17 cellular contexts compared by ENCODE assay signal in genomic region chr16:84806890-84807258, GRCh38. TPM values are rescaled to one million over a fixed set of nuclear protein-coding genes. Genes with fewer than 3 reads are reported as not detected.
DNase-seq lines count a peak whose midpoint lies in the region; ATAC-seq and TF ChIP-seq lines count a peak whose summit lies in the region.
"Had no signal": no experiment of that assay in that cellular context is flagged by ENCODE, and none has a peak within 500 bp of the region (broad histone marks: within the 10 kb centered on the region; RNA-seq: fewer than 3 reads in every experiment).

No MANE protein-coding gene starts in this region.

- no peaks in the 10 kb centered on the region for H3K36me3 ChIP-seq in SK-N-SH (replicated peaks in 1 of 2; ENCODE audit: control insufficient read depth in 1 of 2, insufficient read depth in 2 of 2, low read length in 1 of 2)
- H3K36me3 ChIP-seq in hepatocyte (replicated peaks; ENCODE audit: insufficient read depth, low read depth): no peaks in the 10 kb centered on the region
- H3K36me3 ChIP-seq in transverse colon: no peaks in the 10 kb centered on the region
- H3K36me3 ChIP-seq: cardiac muscle cell, esophagus muscularis mucosa, tibial nerve had no signal

- H3K9me3 Mint-ChIP-seq in activated CD4-positive, alpha-beta memory T cell treated with anti-CD3 and anti-CD28 coated beads for 36 hours: no peaks in the 10 kb centered on the region
- H3K9me3 Mint-ChIP-seq: naive thymus-derived CD8-positive, alpha-beta T cell; stimulated activated naive CD8-positive, alpha-beta T cell treated with anti-CD3 and anti-CD28 coated beads, Interleukin-15, Interleukin-2, amounts not matched to agents 100 ng/mL and 50 ng/mL, for 24 hours had no signal

- POLR2A ChIA-PET in SK-N-SH (lab: Yijun Ruan, JAX): no interaction called here
- POLR2A ChIA-PET in activated CD4-positive, alpha-beta memory T cell treated with anti-CD3 and anti-CD28 coated beads for 36 hours (lab: Charles Lee): no interaction called here

- no peaks in the 10 kb centered on the region for H3K9me3 ChIP-seq in SK-N-SH
- H3K9me3 ChIP-seq in hepatocyte (ENCODE audit: low read depth): no peaks in the 10 kb centered on the region
- no peaks in the 10 kb centered on the region for H3K9me3 ChIP-seq in transverse colon
- H3K9me3 ChIP-seq: esophagus muscularis mucosa, tibial nerve had no signal

- in situ Hi-C loops in transverse colon (cut with MboI; ENCODE audit: low pct_ligation_motif_present in 1 of 4, low pct_unique_long_range_greater_than_20kb in 1 of 4, low sequenced_read_pairs in 3 of 4): no loop called here

- H4K20me1 ChIP-seq in SK-N-SH (ENCODE audit: insufficient read depth): no peaks in the 10 kb centered on the region
- H4K20me1 ChIP-seq in hepatocyte (ENCODE audit: insufficient read depth, poor library complexity, severe bottlenecking): no peaks in the 10 kb centered on the region

- peak overlapping the region; percentile 93 for H2AFZ ChIP-seq in SK-N-SH (ENCODE audit: low read depth)
- H2AFZ ChIP-seq in hepatocyte: no peak overlapping the region

- no peak overlapping the region for H3K4me3 Mint-ChIP-seq in activated CD4-positive, alpha-beta memory T cell treated with anti-CD3 and anti-CD28 coated beads for 36 hours
- H3K4me3 Mint-ChIP-seq: stimulated activated naive CD8-positive, alpha-beta T cell treated with anti-CD3 and anti-CD28 coated beads, Interleukin-15, Interleukin-2, amounts not matched to agents 100 ng/mL and 50 ng/mL, for 24 hours had no signal

- ATAC-seq in SK-N-SH treated with all-trans-retinoic acid at 6 μM for 48 hours: no peak
- ATAC-seq: naive thymus-derived CD8-positive, alpha-beta T cell had no signal

- CTCF ChIA-PET in SK-N-SH (lab: Yijun Ruan, JAX): interaction anchor here (0.8 to 1.2 kb wide), 3 partner anchors 9 to 161 kb away, joined by 3 read pairs; no protein-coding TSS in a partner anchor
- CTCF ChIA-PET in activated CD4-positive, alpha-beta memory T cell treated with anti-CD3 and anti-CD28 coated beads for 36 hours (lab: Charles Lee): no interaction called here

- H3K4me1 Mint-ChIP-seq in activated CD4-positive, alpha-beta memory T cell treated with anti-CD3 and anti-CD28 coated beads for 36 hours (ENCODE audit: low read depth): peaks cover 11% of the 10 kb centered on the region

- H3K9me2 ChIP-seq in SK-N-SH (no peaks in the 10 kb centered on the region), hepatocyte (replicated peaks; ENCODE audit: insufficient read depth) (no peaks in the 10 kb centered on the region)

- no peaks in the 10 kb centered on the region for H3K27me3 ChIP-seq in SK-N-SH (ENCODE audit: insufficient read depth)
- no peaks in the 10 kb centered on the region for H3K27me3 ChIP-seq in hepatocyte
- H3K27me3 ChIP-seq in transverse colon: no peaks in the 10 kb centered on the region
- H3K27me3 ChIP-seq: cardiac muscle cell, esophagus muscularis mucosa, tibial nerve had no signal

- intact Hi-C loops in transverse colon (cut with DNase I; ENCODE audit: low total_unique reads): no loop called here
- intact Hi-C loops in activated CD4-positive, alpha-beta memory T cell treated with anti-CD3 and anti-CD28 coated beads for 36 hours (cut with micrococcal nuclease): loop anchor here (2.0 kb wide), 1 partner anchor 42 kb away; no protein-coding TSS in a partner anchor

- no peaks in the 10 kb centered on the region for H3K79me2 ChIP-seq in SK-N-SH (ENCODE audit: insufficient read depth)
- H3K79me2 ChIP-seq in hepatocyte: no peaks in the 10 kb centered on the region

- peaks cover 9 to 11% of the 10 kb centered on the region in 2 experiments; a peak in 2 of 4 replicates for H3K4me1 ChIP-seq in SK-N-SH (ENCODE audit: control insufficient read depth in 1 of 2, insufficient read depth in 2 of 2, low read depth in 1 of 2, low read length in 1 of 2)
- no peaks in the 10 kb centered on the region for H3K4me1 ChIP-seq in hepatocyte (ENCODE audit: insufficient read depth)
- H3K4me1 ChIP-seq in transverse colon: peaks cover 0 to 3% (median 0%) of the 10 kb centered on the region in 4 donors

- H3K9ac ChIP-seq in SK-N-SH: peak overlapping the region; percentile 40; the same call in 1 of the 2 replicates

- 62% methylated on average over 10 of the region's 10 CpGs for WGBS in SK-N-SH (ENCODE audit: low lambda C conversion rate)
- WGBS in hepatocyte (ENCODE audit: low lambda C conversion rate, missing lambda C conversion rate): 83% methylated on average over 10 of the region's 10 CpGs
- 81 to 82% methylated on average over 2 to 10 of the region's 10 CpGs for WGBS in transverse colon (ENCODE audit: low coverage in 1 of 2), 2 donors

- TF ChIP-seq POLR2A in transverse colon (IDR thresholded peaks at IDR 0.05): no peak

- H3K27ac ChIP-seq in SK-N-SH (ENCODE audit: low read depth in 2 of 2, low read length in 1 of 2) (peak overlapping the region; percentile 12 to 82; a peak in 3 of 4 replicates), hepatocyte (no peak overlapping the region), transverse colon (peak overlapping the region; percentile 37 to 52 (median 38))
- H3K27ac ChIP-seq: 22Rv1, cardiac muscle cell had no signal

- H3K36me3 Mint-ChIP-seq in activated CD4-positive, alpha-beta memory T cell treated with anti-CD3 and anti-CD28 coated beads for 36 hours: no peaks in the 10 kb centered on the region

- peaks cover 19% of the 10 kb centered on the region for H3F3A ChIP-seq in SK-N-SH (replicated peaks; ENCODE audit: insufficient read depth)

- peaks cover 5% of the 10 kb centered on the region for H3K27me3 Mint-ChIP-seq in activated CD4-positive, alpha-beta memory T cell treated with anti-CD3 and anti-CD28 coated beads for 36 hours

- no peak for TF ChIP-seq RAD21 in SK-N-SH (IDR thresholded peaks at IDR 0.05; ENCODE audit: low read length)

- DNase-seq in SK-N-SH: no peak
- DNase-seq in hepatocyte (ENCODE audit: low spot score): no peak
- DNase-seq in transverse colon: no peak
- DNase-seq in activated CD4-positive, alpha-beta memory T cell treated with anti-CD3 and anti-CD28 coated beads for 36 hours: no peak
- no peak for DNase-seq in NCI-H1694 (lab: John Stamatoyannopoulos, UW)
- no peak for DNase-seq in hippocampal formation (lab: John Stamatoyannopoulos, UW)
- DNase-seq: activated CD4-positive, alpha-beta T cell treated with anti-CD3 and anti-CD28 coated beads for 1 hour; naive thymus-derived CD8-positive, alpha-beta T cell; NCI-H1436 treated with DMSO at 0.1 percent for 48 hours; stimulated activated CD4-positive, alpha-beta T cell treated with anti-CD3 and anti-CD28 coated beads, Interleukin-2, amount 100 ng/mL, for 24 hours had no signal

- no peak overlapping the region for H3K27ac Mint-ChIP-seq in activated CD4-positive, alpha-beta memory T cell treated with anti-CD3 and anti-CD28 coated beads for 36 hours
- H3K27ac Mint-ChIP-seq: naive thymus-derived CD8-positive, alpha-beta T cell; stimulated activated naive CD8-positive, alpha-beta T cell treated with anti-CD3 and anti-CD28 coated beads, Interleukin-15, Interleukin-2, amounts not matched to agents 100 ng/mL and 50 ng/mL, for 24 hours had no signal

- peak overlapping the region in 1 of 2 experiments; percentile 46; a peak in 2 of 4 replicates for H3K4me3 ChIP-seq in SK-N-SH (ENCODE audit: low read depth in 2 of 2, low read length in 1 of 2)
- peak overlapping the region; percentile 41 for H3K4me3 ChIP-seq in WI38 (ENCODE audit: low read depth, low read length)
- no peak overlapping the region for H3K4me3 ChIP-seq in hepatocyte
- no peak overlapping the region for H3K4me3 ChIP-seq in transverse colon
- H3K4me3 ChIP-seq: cardiac muscle cell had no signal

- no peak for TF ChIP-seq EP300 in SK-N-SH (IDR thresholded peaks at IDR 0.05; ENCODE audit: borderline replicate concordance in 1 of 2, low read depth in 1 of 2, low read length in 1 of 2)
- TF ChIP-seq EP300 in transverse colon (IDR thresholded peaks at IDR 0.05; ENCODE audit: low read depth): no peak

- TF ChIP-seq CTCF in SK-N-SH (IDR thresholded peaks at IDR 0.05): no peak
- TF ChIP-seq CTCF in WI38 (IDR thresholded peaks at IDR 0.05; ENCODE audit: low read depth, low read length): no peak
- no peak for TF ChIP-seq CTCF in hepatocyte (IDR thresholded peaks at IDR 0.05; ENCODE audit: poor library complexity)
- no peak for TF ChIP-seq CTCF in transverse colon (IDR thresholded peaks at IDR 0.05)

- H3K4me2 ChIP-seq in SK-N-SH (peak overlapping the region; percentile 85), hepatocyte (peak overlapping the region; percentile 65)

TF ChIP-seq in SK-N-SH, 30 proteins besides CTCF, POLR2A, EP300 and RAD21 (continues in another document):
- TF ChIP-seq, protein P1, sequence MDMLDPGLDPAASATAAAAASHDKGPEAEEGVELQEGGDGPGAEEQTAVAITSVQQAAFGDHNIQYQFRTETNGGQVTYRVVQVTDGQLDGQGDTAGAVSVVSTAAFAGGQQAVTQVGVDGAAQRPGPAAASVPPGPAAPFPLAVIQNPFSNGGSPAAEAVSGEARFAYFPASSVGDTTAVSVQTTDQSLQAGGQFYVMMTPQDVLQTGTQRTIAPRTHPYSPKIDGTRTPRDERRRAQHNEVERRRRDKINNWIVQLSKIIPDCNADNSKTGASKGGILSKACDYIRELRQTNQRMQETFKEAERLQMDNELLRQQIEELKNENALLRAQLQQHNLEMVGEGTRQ (IDR thresholded peaks at IDR 0.05; ENCODE audit: borderline replicate concordance, low read depth, low read length): no peak
- no peak for TF ChIP-seq TEAD4 (IDR thresholded peaks at IDR 0.05; ENCODE audit: borderline replicate concordance, insufficient read depth)

TF ChIP-seq in SK-N-SH treated with all-trans-retinoic acid at 6 μM for 48 hours, 23 proteins besides CTCF, POLR2A, EP300 and RAD21 (continues in another document):
- TF ChIP-seq, protein P2, sequence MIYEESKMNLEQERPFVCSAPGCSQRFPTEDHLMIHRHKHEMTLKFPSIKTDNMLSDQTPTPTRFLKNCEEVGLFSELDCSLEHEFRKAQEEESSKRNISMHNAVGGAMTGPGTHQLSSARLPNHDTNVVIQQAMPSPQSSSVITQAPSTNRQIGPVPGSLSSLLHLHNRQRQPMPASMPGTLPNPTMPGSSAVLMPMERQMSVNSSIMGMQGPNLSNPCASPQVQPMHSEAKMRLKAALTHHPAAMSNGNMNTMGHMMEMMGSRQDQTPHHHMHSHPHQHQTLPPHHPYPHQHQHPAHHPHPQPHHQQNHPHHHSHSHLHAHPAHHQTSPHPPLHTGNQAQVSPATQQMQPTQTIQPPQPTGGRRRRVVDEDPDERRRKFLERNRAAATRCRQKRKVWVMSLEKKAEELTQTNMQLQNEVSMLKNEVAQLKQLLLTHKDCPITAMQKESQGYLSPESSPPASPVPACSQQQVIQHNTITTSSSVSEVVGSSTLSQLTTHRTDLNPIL (CRISPR knock-in tag; IDR thresholded peaks at IDR 0.05; ENCODE audit: low read depth): no peak

RNA-seq across cellular contexts. Expression of gene CRISPLD2, which starts 12.9 kb away (rescaled TPM):
- 5.3 and 6.3 TPM in 2 replicates for polyA plus RNA-seq in SK-N-SH (2012; rRNA removed)
- 3.3 and 3.8 TPM in 2 replicates for polyA plus RNA-seq in SK-N-SH (2012; cell fraction: cytosol; rRNA removed)
- 4.4 and 4.5 TPM in 2 replicates for polyA plus RNA-seq in SK-N-SH (2012; cell fraction: nucleus; rRNA removed)
- 253 and 281 TPM in 2 replicates for total RNA-seq in hepatocyte
- 284 and 315 TPM in 2 replicates for polyA plus RNA-seq in hepatocyte
- total RNA-seq in transverse colon: 100 to 1,000 TPM in 1 of 4 donors, 10 to 100 TPM in 3; 53.4 to 326 (median 71.0) TPM
- total RNA-seq in activated CD4-positive, alpha-beta memory T cell treated with anti-CD3 and anti-CD28 coated beads for 36 hours: under 1 TPM; 0.19 to 0.41 TPM
- total RNA-seq: naive thymus-derived CD8-positive, alpha-beta T cell had no signal

Comparison
In these comparisons a context has a peak if more than half of its experiments do, and no peak if none do; other contexts are left out.
1. RNA of gene CRISPLD2, which starts 12.9 kb away (total RNA-seq): 253 to 281 TPM in hepatocyte and 53.4 to 326 TPM in transverse colon; 0.19 to 0.41 TPM in activated CD4-positive, alpha-beta memory T cell treated with anti-CD3 and anti-CD28 coated beads for 36 hours; every median in the first group is over 10 times any median in the second.